10 cellular contexts compared by ENCODE assay signal in genomic region chr9:90830977-90831376, GRCh38. TPM values are rescaled to one million over a fixed set of nuclear protein-coding genes. Genes with fewer than 3 reads are reported as not detected.
DNase-seq lines count a peak whose midpoint lies in the region; ATAC-seq and TF ChIP-seq lines count a peak whose summit lies in the region.
"Had no signal": no experiment of that assay in that cellular context is flagged by ENCODE, and none has a peak within 500 bp of the region (broad histone marks: within the 10 kb centered on the region; RNA-seq: fewer than 3 reads in every experiment).

No MANE protein-coding gene starts in this region.

- TF ChIP-seq CTCF in natural killer cell (IDR thresholded peaks at IDR 0.05), result no peak

- DNase-seq in natural killer cell (no peak), NCI-H2029 (lab: John Stamatoyannopoulos, UW) (peak; percentile 86), superior temporal gyrus (ENCODE audit: extremely low spot score) (no peak), caudate nucleus (lab: John Stamatoyannopoulos, UW) (no peak)
- no peak for DNase-seq in natural killer cell treated with Interleukin-12 subunit alpha and Interleukin-12 subunit beta and Interleukin-15 and Interleukin-18, amount 100 ng/mL, for 72 hours (ENCODE audit: low spot score)
- DNase-seq in stimulated activated naive B cell treated with anti-CD40 and anti-IgM and Interleukin-4, amounts not matched to agents 10 μg/mL and 1 μg/mL and 100 μg/mL, for 72 hours, result peak; percentile 36
- DNase-seq in activated naive CD4-positive, alpha-beta T cell treated with anti-CD3 and anti-CD28 coated beads, Interleukin-2, amount 50 U/mL, for 72 hours (ENCODE audit: low spot score in 2 of 2), result no peak
- DNase-seq: ovary had no signal

- H3K9me3 Mint-ChIP-seq in natural killer cell, result no peaks in the 10 kb centered on the region
- no peaks in the 10 kb centered on the region for H3K9me3 Mint-ChIP-seq in natural killer cell treated with Interleukin-12 subunit alpha and Interleukin-12 subunit beta and Interleukin-15 and Interleukin-18, amount 100 ng/mL, for 72 hours
- no peaks in the 10 kb centered on the region for H3K9me3 Mint-ChIP-seq in stimulated activated naive B cell treated with anti-CD40 and anti-IgM and Interleukin-4, amounts not matched to agents 10 μg/mL and 1 μg/mL and 100 μg/mL, for 72 hours
- H3K9me3 Mint-ChIP-seq in activated naive CD4-positive, alpha-beta T cell treated with anti-CD3 and anti-CD28 coated beads, Interleukin-2, amount 50 U/mL, for 72 hours, result no peaks in the 10 kb centered on the region
- H3K9me3 Mint-ChIP-seq: activated naive CD4-positive, alpha-beta T cell treated with anti-CD3 and anti-CD28 coated beads, Interleukin-2, amount 50 U/mL, for 24 hours had no signal

- no peaks in the 10 kb centered on the region for H3K36me3 Mint-ChIP-seq in natural killer cell
- no peaks in the 10 kb centered on the region for H3K36me3 Mint-ChIP-seq in natural killer cell treated with Interleukin-12 subunit alpha and Interleukin-12 subunit beta and Interleukin-15 and Interleukin-18, amount 100 ng/mL, for 72 hours
- H3K36me3 Mint-ChIP-seq in stimulated activated naive B cell treated with anti-CD40 and anti-IgM and Interleukin-4, amounts not matched to agents 10 μg/mL and 1 μg/mL and 100 μg/mL, for 72 hours, result peaks cover 22 to 42% of the 10 kb centered on the region in 2 donors
- H3K36me3 Mint-ChIP-seq in activated naive CD4-positive, alpha-beta T cell treated with anti-CD3 and anti-CD28 coated beads, Interleukin-2, amount 50 U/mL, for 72 hours, result no peaks in the 10 kb centered on the region
- H3K36me3 Mint-ChIP-seq: activated naive CD4-positive, alpha-beta T cell treated with anti-CD3 and anti-CD28 coated beads, Interleukin-2, amount 50 U/mL, for 24 hours had no signal

- intact Hi-C loops in natural killer cell (cut with micrococcal nuclease), result no loop called here

- H3K4me1 Mint-ChIP-seq in natural killer cell, result peaks cover 55 to 88% of the 10 kb centered on the region in 2 donors
- peaks cover 6 to 34% of the 10 kb centered on the region in 2 donors for H3K4me1 Mint-ChIP-seq in natural killer cell treated with Interleukin-12 subunit alpha and Interleukin-12 subunit beta and Interleukin-15 and Interleukin-18, amount 100 ng/mL, for 72 hours (ENCODE audit: low read depth in 2 of 2)
- peaks cover 65 to 96% of the 10 kb centered on the region in 2 donors for H3K4me1 Mint-ChIP-seq in stimulated activated naive B cell treated with anti-CD40 and anti-IgM and Interleukin-4, amounts not matched to agents 10 μg/mL and 1 μg/mL and 100 μg/mL, for 72 hours
- H3K4me1 Mint-ChIP-seq: activated naive CD4-positive, alpha-beta T cell treated with anti-CD3 and anti-CD28 coated beads, Interleukin-2, amount 50 U/mL, for 24 hours had no signal

- H3K4me3 Mint-ChIP-seq in natural killer cell, result no peak overlapping the region
- H3K4me3 Mint-ChIP-seq in natural killer cell treated with Interleukin-12 subunit alpha and Interleukin-12 subunit beta and Interleukin-15 and Interleukin-18, amount 100 ng/mL, for 72 hours, result no peak overlapping the region
- peak overlapping the region; percentile 30 to 34 for H3K4me3 Mint-ChIP-seq in stimulated activated naive B cell treated with anti-CD40 and anti-IgM and Interleukin-4, amounts not matched to agents 10 μg/mL and 1 μg/mL and 100 μg/mL, for 72 hours
- H3K4me3 Mint-ChIP-seq: activated naive CD4-positive, alpha-beta T cell treated with anti-CD3 and anti-CD28 coated beads, Interleukin-2, amount 50 U/mL, for 24 hours had no signal

- peak overlapping the region; percentile 58 to 61 for H3K27ac Mint-ChIP-seq in natural killer cell
- H3K27ac Mint-ChIP-seq in natural killer cell treated with Interleukin-12 subunit alpha and Interleukin-12 subunit beta and Interleukin-15 and Interleukin-18, amount 100 ng/mL, for 72 hours, result peak overlapping the region in 1 of 2 donors; percentile 22
- H3K27ac Mint-ChIP-seq in stimulated activated naive B cell treated with anti-CD40 and anti-IgM and Interleukin-4, amounts not matched to agents 10 μg/mL and 1 μg/mL and 100 μg/mL, for 72 hours, result peak overlapping the region; percentile 82
- no peak overlapping the region for H3K27ac Mint-ChIP-seq in activated naive CD4-positive, alpha-beta T cell treated with anti-CD3 and anti-CD28 coated beads, Interleukin-2, amount 50 U/mL, for 72 hours
- H3K27ac Mint-ChIP-seq: activated naive CD4-positive, alpha-beta T cell treated with anti-CD3 and anti-CD28 coated beads, Interleukin-2, amount 50 U/mL, for 24 hours had no signal

- no peak overlapping the region for H3K27ac ChIP-seq in caudate nucleus (ENCODE audit: low read depth, low read length)
- H3K27ac ChIP-seq: ovary had no signal

- no peaks in the 10 kb centered on the region for H3K27me3 Mint-ChIP-seq in natural killer cell (ENCODE audit: low read depth in 2 of 2)
- H3K27me3 Mint-ChIP-seq in natural killer cell treated with Interleukin-12 subunit alpha and Interleukin-12 subunit beta and Interleukin-15 and Interleukin-18, amount 100 ng/mL, for 72 hours, result no peaks in the 10 kb centered on the region
- no peaks in the 10 kb centered on the region for H3K27me3 Mint-ChIP-seq in stimulated activated naive B cell treated with anti-CD40 and anti-IgM and Interleukin-4, amounts not matched to agents 10 μg/mL and 1 μg/mL and 100 μg/mL, for 72 hours
- H3K27me3 Mint-ChIP-seq: activated naive CD4-positive, alpha-beta T cell treated with anti-CD3 and anti-CD28 coated beads, Interleukin-2, amount 50 U/mL, for 24 hours had no signal

- no peak for ATAC-seq in natural killer cell
- ATAC-seq in natural killer cell treated with Interleukin-12 subunit alpha and Interleukin-12 subunit beta and Interleukin-15 and Interleukin-18, amount 100 ng/mL, for 72 hours, result no peak
- peak; percentile 42 for ATAC-seq in HG02884 (IDR thresholded peaks at IDR 0.05; ENCODE audit: unreplicated experiment)
- peak; percentile 64 to 68 for ATAC-seq in stimulated activated naive B cell treated with anti-CD40 and anti-IgM and Interleukin-4, amounts not matched to agents 10 μg/mL and 1 μg/mL and 100 μg/mL, for 72 hours (replicated peaks)
- ATAC-seq in activated naive CD4-positive, alpha-beta T cell treated with anti-CD3 and anti-CD28 coated beads, Interleukin-2, amount 50 U/mL, for 72 hours, result no peak

RNA-seq across cellular contexts. Expression of gene SYK, which starts 29.4 kb away (rescaled TPM):
- 100 to 1,000 TPM in 1 of 3 donors, 10 to 100 TPM in 2; 75.5 to 104 (median 78.0) TPM for total RNA-seq in natural killer cell
- total RNA-seq in natural killer cell treated with Interleukin-12 subunit alpha and Interleukin-12 subunit beta and Interleukin-15 and Interleukin-18, amount 100 ng/mL, for 72 hours, result 10 to 100 TPM; 25.8 to 53.0 TPM
- total RNA-seq in activated naive CD4-positive, alpha-beta T cell treated with anti-CD3 and anti-CD28 coated beads, Interleukin-2, amount 50 U/mL, for 72 hours, result under 1 TPM; 0.16 to 0.29 TPM

Comparison
In these comparisons a context has a peak if more than half of its experiments do, and no peak if none do; other contexts are left out.
1. ATAC-seq: peak in HG02884 (single experiment) and stimulated activated naive B cell treated with anti-CD40 and anti-IgM and Interleukin-4, amounts not matched to agents 10 μg/mL and 1 μg/mL and 100 μg/mL, for 72 hours (2 of 2); none in natural killer cell (0 of 3), natural killer cell treated with Interleukin-12 subunit alpha and Interleukin-12 subunit beta and Interleukin-15 and Interleukin-18, amount 100 ng/mL, for 72 hours (0 of 2) and activated naive CD4-positive, alpha-beta T cell treated with anti-CD3 and anti-CD28 coated beads, Interleukin-2, amount 50 U/mL, for 72 hours (0 of 2).
2. DNase-seq: peak in NCI-H2029 (single experiment) and stimulated activated naive B cell treated with anti-CD40 and anti-IgM and Interleukin-4, amounts not matched to agents 10 μg/mL and 1 μg/mL and 100 μg/mL, for 72 hours (single experiment); none in natural killer cell (single experiment), natural killer cell treated with Interleukin-12 subunit alpha and Interleukin-12 subunit beta and Interleukin-15 and Interleukin-18, amount 100 ng/mL, for 72 hours (single experiment), superior temporal gyrus (single experiment), caudate nucleus (0 of 61) and activated naive CD4-positive, alpha-beta T cell treated with anti-CD3 and anti-CD28 coated beads, Interleukin-2, amount 50 U/mL, for 72 hours (0 of 2).
3. H3K27ac Mint-ChIP-seq: peak in natural killer cell (2 of 2) and stimulated activated naive B cell treated with anti-CD40 and anti-IgM and Interleukin-4, amounts not matched to agents 10 μg/mL and 1 μg/mL and 100 μg/mL, for 72 hours (single experiment); none in activated naive CD4-positive, alpha-beta T cell treated with anti-CD3 and anti-CD28 coated beads, Interleukin-2, amount 50 U/mL, for 72 hours (0 of 2).
4. H3K4me3 Mint-ChIP-seq: peak in stimulated activated naive B cell treated with anti-CD40 and anti-IgM and Interleukin-4, amounts not matched to agents 10 μg/mL and 1 μg/mL and 100 μg/mL, for 72 hours (2 of 2); none in natural killer cell (single experiment) and natural killer cell treated with Interleukin-12 subunit alpha and Interleukin-12 subunit beta and Interleukin-15 and Interleukin-18, amount 100 ng/mL, for 72 hours (single experiment).
5. RNA of gene SYK, which starts 29.4 kb away (total RNA-seq): 75.5 to 104 TPM in natural killer cell and 25.8 to 53.0 TPM in natural killer cell treated with Interleukin-12 subunit alpha and Interleukin-12 subunit beta and Interleukin-15 and Interleukin-18, amount 100 ng/mL, for 72 hours; 0.16 to 0.29 TPM in activated naive CD4-positive, alpha-beta T cell treated with anti-CD3 and anti-CD28 coated beads, Interleukin-2, amount 50 U/mL, for 72 hours; every median in the first group is over 10 times any median in the second.